Comparison of ENCODE assay signal across 8 cellular contexts in genomic region chr20:31502884-31503673, GRCh38.
A peak's percentile ranks its signal among the peaks of the same experiment; 100 is the strongest.
DNase-seq lines count a peak whose midpoint lies in the region; ATAC-seq and TF ChIP-seq lines count a peak whose summit lies in the region.
"Not testable (repeated sequence)": the region's sequence is repeated elsewhere in the genome, so short reads cannot be mapped to it uniquely, and the experiment has no call there.

No MANE protein-coding gene starts in this region.

- not testable (repeated sequence) for H3K36me3 ChIP-seq in KMS-11 (ENCODE audit: insufficient read depth)

- ATAC-seq in GM21786 (IDR thresholded peaks at IDR 0.05; ENCODE audit: unreplicated experiment) = peak; percentile 88

- not testable (repeated sequence) for H3K36me3 Mint-ChIP-seq in nephron progenitor cell (ENCODE audit: low read depth)

- H3K4me1 ChIP-seq in KMS-11 (ENCODE audit: low read depth, poor library complexity, severe bottlenecking) = not testable (repeated sequence)

- not testable (repeated sequence) for H3K4me3 ChIP-seq in KMS-11 (IDR thresholded peaks at IDR 0.05; ENCODE audit: insufficient read depth, low read depth, low read length); fibroblast of mammary gland (ENCODE audit: control insufficient read depth, low read depth, low read length)

- H2AFZ ChIP-seq in KMS-11 (ENCODE audit: low read depth) = peak overlapping the region; percentile 56; the same call in 1 of the 2 replicates

- not testable (repeated sequence) for H3K27me3 ChIP-seq in KMS-11 (ENCODE audit: insufficient read depth, low read depth)

- H3K27me3 Mint-ChIP-seq in nephron progenitor cell (ENCODE audit: low read depth, poor library complexity) = peaks cover 29% of the 10 kb centered on the region

- TF ChIP-seq CTCF in KMS-11 (conservative IDR thresholded peaks at IDR 0.05; ENCODE audit: low read depth, low read length) = peak; percentile 84
- TF ChIP-seq CTCF in fibroblast of mammary gland (conservative IDR thresholded peaks at IDR 0.05; ENCODE audit: control insufficient read depth, insufficient read depth, low read depth, low read length) = peak; percentile 78
- peak; percentile 75 for TF ChIP-seq CTCF in nephron progenitor cell (IDR thresholded peaks at IDR 0.05)

- 0 out of 2 replicates have a peak overlapping the region, but pooled peaks have one; percentile 3 for H3K4me2 ChIP-seq in KMS-11

- not testable (repeated sequence) for H3K27ac ChIP-seq in KMS-11

- H3K4me3 Mint-ChIP-seq in nephron progenitor cell = not testable (repeated sequence)

- H3K9me3 Mint-ChIP-seq in nephron progenitor cell = not testable (repeated sequence)

- not testable (repeated sequence) for H3K9ac ChIP-seq in KMS-11

- not testable (repeated sequence) for H3K27ac Mint-ChIP-seq in nephron progenitor cell

- H4K20me1 ChIP-seq in KMS-11 (ENCODE audit: insufficient read depth) = not testable (repeated sequence)

- DNase-seq in EH (ENCODE audit: low read depth) (peak; percentile 78), RKO (ENCODE audit: low spot score) (peak; percentile 86), fibroblast of mammary gland (ENCODE audit: low read depth) (peak; percentile 76), nephron progenitor cell (peak; percentile 80)
- peak; percentile 86 to 87 for DNase-seq in activated T-cell treated with anti-CD3 and anti-CD28 coated beads, Interleukin-2, amount 50 U/mL, for 48 hours
- DNase-seq in stimulated activated naive CD4-positive, alpha-beta T cell treated with Interleukin-2 at 50 U/mL for 16 hours (lab: John Stamatoyannopoulos, UW) = peak; percentile 59

- H3K79me2 ChIP-seq in KMS-11 (ENCODE audit: insufficient read depth, low read depth) = not testable (repeated sequence)

- not testable (repeated sequence) for H3K4me1 Mint-ChIP-seq in nephron progenitor cell
